ENCODE assay signal across 10 cellular contexts in genomic region chr7:141674702-141675101, GRCh38. TPM values are rescaled to one million over a fixed set of nuclear protein-coding genes. Genes with fewer than 3 reads are reported as not detected.
DNase-seq lines count a peak whose midpoint lies in the region; ATAC-seq, FAIRE-seq and TF ChIP-seq lines count a peak whose summit lies in the region.
"Had no signal": no experiment of that assay in that cellular context is flagged by ENCODE, and none has a peak within 500 bp of the region (broad histone marks: within the 10 kb centered on the region; RNA-seq: fewer than 3 reads in every experiment).

No MANE protein-coding gene starts in this region.

- peak overlapping the region; percentile 38; the same call in 1 of the 2 replicates for H3K9ac ChIP-seq in ES-I3 (ENCODE audit: low read depth, low read length)
- peak overlapping the region; percentile 84 for H3K9ac ChIP-seq in endothelial cell of umbilical vein (replicated peaks; ENCODE audit: extremely low read depth, insufficient read depth, low read length)

- TF ChIP-seq CTCF in OCI-LY7 (conservative IDR thresholded peaks at IDR 0.05; ENCODE audit: low read length): peak; percentile 76
- peak; percentile 66 to 70 for TF ChIP-seq CTCF in endothelial cell of umbilical vein (IDR thresholded peaks at IDR 0.05; ENCODE audit: extremely low read depth in 1 of 2, insufficient read depth in 1 of 2, low read depth in 1 of 2, low read length in 2 of 2)
- peak; percentile 25 for TF ChIP-seq CTCF in nephron progenitor cell (IDR thresholded peaks at IDR 0.05)

- ATAC-seq in GM21723 (IDR thresholded peaks at IDR 0.05; ENCODE audit: unreplicated experiment): no peak

- H3K27ac Mint-ChIP-seq in nephron progenitor cell: peak overlapping the region; percentile 95

- no peaks in the 10 kb centered on the region for H3K27me3 Mint-ChIP-seq in nephron progenitor cell (ENCODE audit: low read depth, poor library complexity)

- DNase-seq in OCI-LY7 (ENCODE audit: low spot score): peak; percentile 5
- no peak for DNase-seq in endothelial cell of umbilical vein (ENCODE audit: low read depth, low spot score)
- peak; percentile 20 for DNase-seq in nephron progenitor cell
- DNase-seq in effector memory CD4-positive, alpha-beta T cell: no peak
- DNase-seq in GDM1 (lab: John Stamatoyannopoulos, UW): no peak
- DNase-seq in hepatic stellate cell (ENCODE audit: low spot score): no peak
- DNase-seq: activated CD4-positive, CD25-positive, alpha-beta regulatory T cell treated with anti-CD3 and anti-CD28 coated beads, Interleukin-2, amount 50 U/mL, for 72 hours; KBM-7 had no signal

- CTCF ChIA-PET in OCI-LY7 (lab: Charles Lee; ENCODE audit: unreplicated experiment): no interaction called here
- CTCF ChIA-PET in endothelial cell of umbilical vein (lab: Charles Lee): interaction anchor here (0.8 to 4.1 kb wide), 13 partner anchors 15 to 141 kb away, joined by 3 to 75 read pairs (median 6); partner anchors contain the start of genes SSBP1 and WEE2

- no peaks in the 10 kb centered on the region for H3K36me3 ChIP-seq in ES-I3 (ENCODE audit: insufficient read depth, low read length)
- H3K36me3 ChIP-seq in OCI-LY7 (ENCODE audit: insufficient read depth, low read length): no peaks in the 10 kb centered on the region
- H3K36me3 ChIP-seq in endothelial cell of umbilical vein (ENCODE audit: control insufficient read depth in 2 of 2, extremely low read depth in 1 of 2, insufficient read depth in 2 of 2, low read length in 2 of 2): no peaks in the 10 kb centered on the region
- peaks cover 26% of the 10 kb centered on the region for H3K36me3 ChIP-seq in effector memory CD4-positive, alpha-beta T cell (ENCODE audit: control insufficient read depth, insufficient read depth, low read length)

- no peaks in the 10 kb centered on the region for H3K79me2 ChIP-seq in OCI-LY7 (ENCODE audit: insufficient read depth, low read depth, low read length)
- H3K79me2 ChIP-seq in endothelial cell of umbilical vein (ENCODE audit: control insufficient read depth, insufficient read depth, low read length): no peaks in the 10 kb centered on the region

- H2AFZ ChIP-seq in OCI-LY7 (ENCODE audit: low read length) (no peak overlapping the region), endothelial cell of umbilical vein (ENCODE audit: low read depth, low read length) (no peak overlapping the region)

- no peak for FAIRE-seq in endothelial cell of umbilical vein (lab: Jason Lieb, UNC)

- no peak overlapping the region for H3K4me2 ChIP-seq in OCI-LY7 (ENCODE audit: low read length)
- H3K4me2 ChIP-seq in endothelial cell of umbilical vein (ENCODE audit: insufficient read depth, low read length): peak overlapping the region; percentile 62

- no TSS peak for BruUV-seq in OCI-LY7 (replicated peaks; lab: Mats Ljungman, UMichigan)
- BruUV-seq in endothelial cell of umbilical vein (replicated peaks; lab: Mats Ljungman, UMichigan): TSS peak; percentile 86

- H3K9me3 ChIP-seq in ES-I3 (ENCODE audit: control insufficient read depth, insufficient read depth, low read length) (no peaks in the 10 kb centered on the region), OCI-LY7 (ENCODE audit: low read length) (no peaks in the 10 kb centered on the region), endothelial cell of umbilical vein (replicated peaks; ENCODE audit: control insufficient read depth, insufficient read depth, low read length) (no peaks in the 10 kb centered on the region)
- H3K9me3 ChIP-seq in effector memory CD4-positive, alpha-beta T cell (ENCODE audit: control insufficient read depth, low read length): no peaks in the 10 kb centered on the region

- H3K27ac ChIP-seq in OCI-LY7 (ENCODE audit: low read depth, low read length, poor library complexity, severe bottlenecking) (no peak overlapping the region), endothelial cell of umbilical vein (ENCODE audit: insufficient read depth, low read depth, low read length) (peak overlapping the region; percentile 99)
- no peak overlapping the region for H3K27ac ChIP-seq in effector memory CD4-positive, alpha-beta T cell (ENCODE audit: insufficient read depth, low read length, poor library complexity, severe bottlenecking)

- no peaks in the 10 kb centered on the region for H3K9me2 ChIP-seq in OCI-LY7 (ENCODE audit: insufficient read depth, low read length)

- H3K9me3 Mint-ChIP-seq in nephron progenitor cell: peaks cover 8% of the 10 kb centered on the region

- POLR2A ChIA-PET in OCI-LY7 (lab: Charles Lee): no interaction called here
- POLR2A ChIA-PET in endothelial cell of umbilical vein (lab: Charles Lee): interaction anchor here (1.1 kb wide), 1 partner anchor 63 kb away, joined by 3 read pairs; the partner anchor contains the start of gene SSBP1

- dilution Hi-C loops in endothelial cell of umbilical vein (cut with MboI; ENCODE audit: extremely low pct_ligation_motif_present, low sequenced_read_pairs): no loop called here

- H3K27me3 ChIP-seq in endothelial cell of umbilical vein (ENCODE audit: control insufficient read depth in 2 of 2, insufficient read depth in 2 of 2, low read length in 2 of 2): no peaks in the 10 kb centered on the region
- H3K27me3 ChIP-seq in effector memory CD4-positive, alpha-beta T cell (replicated peaks; ENCODE audit: control insufficient read depth, insufficient read depth, low read length, poor library complexity, severe bottlenecking): no peaks in the 10 kb centered on the region

- H3K9me1 ChIP-seq in endothelial cell of umbilical vein (replicated peaks; ENCODE audit: control insufficient read depth, extremely low read depth, insufficient read depth, low read length): no peaks in the 10 kb centered on the region

- H3K4me3 ChIP-seq in OCI-LY7 (ENCODE audit: low read depth, low read length, poor library complexity, severe bottlenecking) (no peak overlapping the region), endothelial cell of umbilical vein (replicated peaks in 1 of 3; ENCODE audit: insufficient read depth in 1 of 3, low read depth in 1 of 3, low read length in 3 of 3) (peak overlapping the region in 1 of 3 experiments; percentile 34)
- no peak overlapping the region for H3K4me3 ChIP-seq in effector memory CD4-positive, alpha-beta T cell (ENCODE audit: insufficient read depth, low read depth, low read length, poor library complexity, severe bottlenecking)

- intact Hi-C loops in OCI-LY7 (cut with micrococcal nuclease; ENCODE audit: unreplicated experiment) (no loop called here), endothelial cell of umbilical vein (cut with micrococcal nuclease) (loop anchor here (1.0 to 10.0 kb wide), 8 partner anchors 11 to 1630 kb away; partner anchors contain the start of genes AGK and SSBP1)

- H3K36me3 Mint-ChIP-seq in nephron progenitor cell (ENCODE audit: low read depth): peaks cover 46% of the 10 kb centered on the region

- no peak for TF ChIP-seq POLR2A in endothelial cell of umbilical vein (IDR thresholded peaks at IDR 0.05; ENCODE audit: low read depth, low read length)

- peaks cover 6% of the 10 kb centered on the region; the same call in 1 of the 2 replicates for H3K4me1 ChIP-seq in ES-I3 (ENCODE audit: insufficient read depth, low read length)
- H3K4me1 ChIP-seq in OCI-LY7 (ENCODE audit: insufficient read depth, low read length, poor library complexity, severe bottlenecking): no peaks in the 10 kb centered on the region
- peaks cover 32% of the 10 kb centered on the region for H3K4me1 ChIP-seq in endothelial cell of umbilical vein (ENCODE audit: control insufficient read depth, extremely low read depth, insufficient read depth, low read length)
- H3K4me1 ChIP-seq in effector memory CD4-positive, alpha-beta T cell (ENCODE audit: control insufficient read depth, insufficient read depth, low read length, poor library complexity, severe bottlenecking): no peaks in the 10 kb centered on the region

- no peak overlapping the region for H3K4me3 Mint-ChIP-seq in nephron progenitor cell

- H3K4me1 Mint-ChIP-seq in nephron progenitor cell: peaks cover 11% of the 10 kb centered on the region

- H4K20me1 ChIP-seq in OCI-LY7 (ENCODE audit: insufficient read depth, low read length): no peaks in the 10 kb centered on the region
- H4K20me1 ChIP-seq in endothelial cell of umbilical vein (replicated peaks; ENCODE audit: control insufficient read depth, extremely low read depth, insufficient read depth, low read length): no peaks in the 10 kb centered on the region

TF ChIP-seq in endothelial cell of umbilical vein, 7 proteins besides CTCF, POLR2A, EP300 and RAD21:
- TF ChIP-seq MYC (IDR thresholded peaks at IDR 0.05; ENCODE audit: low read depth, low read length): no peak
- TF ChIP-seq GATA2 (IDR thresholded peaks at IDR 0.05; ENCODE audit: insufficient read depth, insufficient read length, low read depth, low read length): peak; percentile 2

RNA-seq across cellular contexts. Expression of gene DENND11, which starts 27.3 kb away (rescaled TPM):
- total RNA-seq in OCI-LY7 (2014; rRNA removed; shearing (Covaris generic)): 3.8 and 4.9 TPM in 2 replicates
- 9.7 and 9.9 TPM in 2 replicates for total RNA-seq in OCI-LY7 (2022)
- 25.9 and 35.0 TPM in 2 replicates for total RNA-seq in endothelial cell of umbilical vein
- 11.6 and 14.7 TPM in 2 replicates for polyA plus RNA-seq in endothelial cell of umbilical vein
- 7.3 and 8.1 TPM in 2 replicates for polyA plus RNA-seq in endothelial cell of umbilical vein (2011; cell fraction: cytosol; rRNA removed)
- polyA plus RNA-seq in endothelial cell of umbilical vein (2011; cell fraction: nucleus; rRNA removed): 84.5 and 86.0 TPM in 2 replicates
- polyA plus RNA-seq in endothelial cell of umbilical vein (2012): 15.5 and 16.8 TPM in 2 replicates
- polyA minus RNA-seq in endothelial cell of umbilical vein: 52.3 and 52.7 TPM in 2 replicates
- polyA minus RNA-seq in endothelial cell of umbilical vein (2011; cell fraction: cytosol; rRNA and poly(A)+ RNA removed): 2.9 TPM
- 46.1 and 67.2 TPM in 2 replicates for polyA minus RNA-seq in endothelial cell of umbilical vein (2011; cell fraction: nucleus; rRNA and poly(A)+ RNA removed)

RNA-seq across cellular contexts. Expression of gene WEE2, which starts 33.5 kb away (rescaled TPM):
- not detected in 2 replicates for total RNA-seq in OCI-LY7 (2014; rRNA removed; shearing (Covaris generic))
- not detected in 2 replicates for total RNA-seq in OCI-LY7 (2022)
- total RNA-seq in endothelial cell of umbilical vein: not detected in 2 replicates
- polyA plus RNA-seq in endothelial cell of umbilical vein: not detected in 2 replicates
- polyA plus RNA-seq in endothelial cell of umbilical vein (2011; cell fraction: cytosol; rRNA removed): not detected in 2 replicates
- not detected in 2 replicates for polyA plus RNA-seq in endothelial cell of umbilical vein (2011; cell fraction: nucleus; rRNA removed)
- not detected in 2 replicates for polyA plus RNA-seq in endothelial cell of umbilical vein (2012)
- polyA minus RNA-seq in endothelial cell of umbilical vein: not detected in 2 replicates
- not detected for polyA minus RNA-seq in endothelial cell of umbilical vein (2011; cell fraction: cytosol; rRNA and poly(A)+ RNA removed)
- not detected in 2 replicates for polyA minus RNA-seq in endothelial cell of umbilical vein (2011; cell fraction: nucleus; rRNA and poly(A)+ RNA removed)

Comparison
In these comparisons a context has a peak if more than half of its experiments do, and no peak if none do; other contexts are left out.
1. DNase-seq: peak in OCI-LY7 (single experiment) and nephron progenitor cell (single experiment); none in endothelial cell of umbilical vein (single experiment), effector memory CD4-positive, alpha-beta T cell (0 of 3), GDM1 (single experiment) and hepatic stellate cell (single experiment).
2. CTCF ChIP-seq: peak in every context shown above with its lines; median percentile 76 in OCI-LY7; 68 in endothelial cell of umbilical vein; 25 in nephron progenitor cell.